In genomic region chr2:106800180-106800579, GRCh38 we compare ENCODE assay signal across 31 cellular contexts.
"Had no signal": no experiment of that assay in that cellular context is flagged by ENCODE, and none has a peak within 500 bp of the region (broad histone marks: within the 10 kb centered on the region; RNA-seq: fewer than 3 reads in every experiment).

No MANE protein-coding gene starts in this region.

- H3K4me1 Mint-ChIP-seq: activated CD4-positive, alpha-beta T cell treated with anti-CD3 and anti-CD28 coated beads for 36 hours; activated CD4-positive, alpha-beta T cell treated with anti-CD3 and anti-CD28 coated beads, Interleukin-2, amount 10 ng/mL, durations not matched to agents 7 days and 5 days; activated CD8-positive, alpha-beta memory T cell treated with anti-CD3 and anti-CD28 coated beads, Interleukin-2, amount 10 ng/mL, durations not matched to agents 7 days and 5 days; activated naive CD4-positive, alpha-beta T cell treated with anti-CD3 and anti-CD28 coated beads, Interleukin-2, amount 50 U/mL, for 24 hours; activated naive CD8-positive, alpha-beta T cell treated with anti-CD3 and anti-CD28 coated beads for 36 hours; activated naive CD8-positive, alpha-beta T cell treated with anti-CD3 and anti-CD28 coated beads, Interleukin-2, amount 50 U/mL, for 24 hours had no signal

- H3K27ac ChIP-seq: adrenal gland, brain microvascular endothelial cell, colonic mucosa, epithelial cell of prostate, heart left ventricle had no signal

- H3K4me1 ChIP-seq: adrenal gland, colonic mucosa, heart left ventricle had no signal

- H3K27me3 Mint-ChIP-seq: activated CD4-positive, alpha-beta T cell treated with anti-CD3 and anti-CD28 coated beads, Interleukin-2, amount 10 ng/mL, durations not matched to agents 7 days and 5 days; activated CD8-positive, alpha-beta memory T cell treated with anti-CD3 and anti-CD28 coated beads, Interleukin-2, amount 10 ng/mL, durations not matched to agents 7 days and 5 days; activated naive CD8-positive, alpha-beta T cell treated with anti-CD3 and anti-CD28 coated beads for 36 hours; activated naive CD8-positive, alpha-beta T cell treated with anti-CD3 and anti-CD28 coated beads, Interleukin-2, amount 50 U/mL, for 24 hours had no signal

- H3K4me3 ChIP-seq: adrenal gland, colonic mucosa, heart left ventricle had no signal

- H3K36me3 Mint-ChIP-seq: activated CD8-positive, alpha-beta memory T cell treated with anti-CD3 and anti-CD28 coated beads, Interleukin-2, amount 10 ng/mL, durations not matched to agents 7 days and 5 days; activated naive CD4-positive, alpha-beta T cell treated with anti-CD3 and anti-CD28 coated beads, Interleukin-2, amount 50 U/mL, for 24 hours; activated naive CD8-positive, alpha-beta T cell treated with anti-CD3 and anti-CD28 coated beads for 36 hours had no signal

- DNase-seq: activated CD4-positive, alpha-beta T cell treated with anti-CD3 and anti-CD28 coated beads for 36 hours; activated CD4-positive, alpha-beta T cell treated with anti-CD3 and anti-CD28 coated beads, Interleukin-2, amount 10 ng/mL, durations not matched to agents 7 days and 5 days; activated CD4-positive, alpha-beta T cell treated with anti-CD3 and anti-CD28 coated beads, Interleukin-2, amount 50 U/mL, for 4 hours; activated CD4-positive, CD25-positive, alpha-beta regulatory T cell; activated CD4-positive, CD25-positive, alpha-beta regulatory T cell treated with anti-CD3 and anti-CD28 coated beads, Interleukin-2, amount 50 U/mL, for 72 hours; activated CD8-positive, alpha-beta memory T cell treated with anti-CD3 and anti-CD28 coated beads, Interleukin-2, amount 10 ng/mL, durations not matched to agents 7 days and 5 days; activated CD8-positive, alpha-beta memory T cell treated with anti-CD3 and anti-CD28 coated beads, Interleukin-2, amount 50 U/mL, for 4 hours; activated CD8-positive, alpha-beta T cell treated with anti-CD3 and anti-CD28 coated beads for 36 hours; activated effector memory CD4-positive, alpha-beta T cell treated with anti-CD3 and anti-CD28 coated beads, Interleukin-2, amount 50 U/mL, for 16 hours; activated naive CD4-positive, alpha-beta T cell treated with anti-CD3 and anti-CD28 coated beads for 36 hours; activated naive CD8-positive, alpha-beta T cell treated with anti-CD3 and anti-CD28 coated beads for 36 hours; activated naive CD8-positive, alpha-beta T cell treated with anti-CD3 and anti-CD28 coated beads, Interleukin-2, amount 50 U/mL, for 24 hours; activated T-cell treated with anti-CD3 and anti-CD28 coated beads, Interleukin-2, amount 50 U/mL, for 1 hour; activated T-cell treated with anti-CD3 and anti-CD28 coated beads, Interleukin-2, amount 50 U/mL, for 48 hours; adrenal gland; amygdala; aorta; caudate nucleus; colonic mucosa; effector CD8-positive, alpha-beta T cell; foreskin fibroblast; heart left ventricle; T-helper 2 cell had no signal

- H3K9me3 Mint-ChIP-seq: activated CD4-positive, alpha-beta T cell treated with anti-CD3 and anti-CD28 coated beads, Interleukin-2, amount 10 ng/mL, durations not matched to agents 7 days and 5 days; activated CD8-positive, alpha-beta T cell treated with anti-CD3 and anti-CD28 coated beads for 36 hours; activated naive CD4-positive, alpha-beta T cell treated with anti-CD3 and anti-CD28 coated beads for 36 hours; activated naive CD8-positive, alpha-beta T cell treated with anti-CD3 and anti-CD28 coated beads for 36 hours; activated naive CD8-positive, alpha-beta T cell treated with anti-CD3 and anti-CD28 coated beads, Interleukin-2, amount 50 U/mL, for 24 hours; activated T-helper 1 cell treated with anti-CD3 and anti-CD28 coated beads, Interleukin-12 subunit alpha, Interleukin-12 subunit beta, Interleukin-2, Interleukin-4 antibody, amounts not matched to agents 30 ng/mL and 10 ng/mL and 1 ng/mL, durations not matched to agents 14 hours and 24 hours and 36 hours; activated T-helper 2 cell treated with anti-CD3 and anti-CD28 coated beads, Interferon-gamma antibody, Interleukin-2, Interleukin-4, amounts not matched to agents 10 μg/mL and 5 μg/mL and 100 μg/mL, durations not matched to agents 14 hours and 24 hours and 36 hours had no signal

- H3K4me3 Mint-ChIP-seq: activated CD4-positive, alpha-beta T cell treated with anti-CD3 and anti-CD28 coated beads for 36 hours; activated CD4-positive, alpha-beta T cell treated with anti-CD3 and anti-CD28 coated beads, Interleukin-2, amount 10 ng/mL, durations not matched to agents 7 days and 5 days; activated CD8-positive, alpha-beta memory T cell treated with anti-CD3 and anti-CD28 coated beads, Interleukin-2, amount 10 ng/mL, durations not matched to agents 7 days and 5 days; activated CD8-positive, alpha-beta T cell treated with anti-CD3 and anti-CD28 coated beads for 36 hours; activated naive CD4-positive, alpha-beta T cell treated with anti-CD3 and anti-CD28 coated beads for 36 hours; activated naive CD4-positive, alpha-beta T cell treated with anti-CD3 and anti-CD28 coated beads, Interleukin-2, amount 50 U/mL, for 24 hours; activated naive CD8-positive, alpha-beta T cell treated with anti-CD3 and anti-CD28 coated beads for 36 hours; activated naive CD8-positive, alpha-beta T cell treated with anti-CD3 and anti-CD28 coated beads, Interleukin-2, amount 50 U/mL, for 24 hours; activated T-helper 1 cell treated with anti-CD3 and anti-CD28 coated beads, Interleukin-12 subunit alpha, Interleukin-12 subunit beta, Interleukin-2, Interleukin-4 antibody, amounts not matched to agents 30 ng/mL and 10 ng/mL and 1 ng/mL, durations not matched to agents 14 hours and 24 hours and 36 hours had no signal

- H3K27me3 ChIP-seq: adrenal gland, brain microvascular endothelial cell, colonic mucosa, heart left ventricle had no signal

- H3K9me3 ChIP-seq: adrenal gland, colonic mucosa, heart left ventricle had no signal

- H3K36me3 ChIP-seq: adrenal gland, brain microvascular endothelial cell, colonic mucosa, heart left ventricle had no signal

- FAIRE-seq: endometrium, endothelial cell of umbilical vein, frontal cortex had no signal

- ATAC-seq: activated CD4-positive, alpha-beta T cell treated with anti-CD3 and anti-CD28 coated beads for 36 hours; activated CD8-positive, alpha-beta memory T cell treated with anti-CD3 and anti-CD28 coated beads, Interleukin-2, amount 10 ng/mL, durations not matched to agents 7 days and 5 days; activated CD8-positive, alpha-beta T cell treated with anti-CD3 and anti-CD28 coated beads for 36 hours; activated naive CD8-positive, alpha-beta T cell treated with anti-CD3 and anti-CD28 coated beads, Interleukin-2, amount 50 U/mL, for 24 hours; heart left ventricle had no signal

- H3K27ac Mint-ChIP-seq: activated CD4-positive, alpha-beta T cell treated with anti-CD3 and anti-CD28 coated beads for 36 hours; activated CD4-positive, alpha-beta T cell treated with anti-CD3 and anti-CD28 coated beads, Interleukin-2, amount 10 ng/mL, durations not matched to agents 7 days and 5 days; activated CD8-positive, alpha-beta memory T cell treated with anti-CD3 and anti-CD28 coated beads, Interleukin-2, amount 10 ng/mL, durations not matched to agents 7 days and 5 days; activated CD8-positive, alpha-beta T cell treated with anti-CD3 and anti-CD28 coated beads for 36 hours; activated naive CD4-positive, alpha-beta T cell treated with anti-CD3 and anti-CD28 coated beads for 36 hours; activated naive CD8-positive, alpha-beta T cell treated with anti-CD3 and anti-CD28 coated beads for 36 hours; activated naive CD8-positive, alpha-beta T cell treated with anti-CD3 and anti-CD28 coated beads, Interleukin-2, amount 50 U/mL, for 24 hours; activated T-helper 1 cell treated with anti-CD3 and anti-CD28 coated beads, Interleukin-12 subunit alpha, Interleukin-12 subunit beta, Interleukin-2, Interleukin-4 antibody, amounts not matched to agents 30 ng/mL and 10 ng/mL and 1 ng/mL, durations not matched to agents 14 hours and 24 hours and 36 hours; activated T-helper 2 cell treated with anti-CD3 and anti-CD28 coated beads, Interferon-gamma antibody, Interleukin-2, Interleukin-4, amounts not matched to agents 10 μg/mL and 5 μg/mL and 100 μg/mL, durations not matched to agents 14 hours and 24 hours and 36 hours had no signal
